15 cellular contexts compared by ENCODE assay signal in genomic region chr2:201203916-201204654, GRCh38. TPM values are rescaled to one million over a fixed set of nuclear protein-coding genes. Genes with fewer than 3 reads are reported as not detected.
DNase-seq lines count a peak whose midpoint lies in the region; ATAC-seq and TF ChIP-seq lines count a peak whose summit lies in the region.
"Had no signal": no experiment of that assay in that cellular context is flagged by ENCODE, and none has a peak within 500 bp of the region (broad histone marks: within the 10 kb centered on the region; RNA-seq: fewer than 3 reads in every experiment).

No MANE protein-coding gene starts in this region.

- TF ChIP-seq POLR2A in vagina (IDR thresholded peaks at IDR 0.05) = no peak

- H3K9me3 ChIP-seq in GM23248 (ENCODE audit: low read depth) (no peaks in the 10 kb centered on the region), vagina (no peaks in the 10 kb centered on the region)
- H3K9me3 ChIP-seq: testis had no signal

- no peaks in the 10 kb centered on the region for H3K9me3 Mint-ChIP-seq in activated naive CD4-positive, alpha-beta T cell treated with anti-CD3 and anti-CD28 coated beads, Interleukin-2, amount 10 ng/mL, durations not matched to agents 7 days and 5 days
- H3K9me3 Mint-ChIP-seq: activated naive CD8-positive, alpha-beta T cell treated with anti-CD3 and anti-CD28 coated beads for 36 hours had no signal

- peaks cover 59% of the 10 kb centered on the region for H3K36me3 Mint-ChIP-seq in activated naive CD4-positive, alpha-beta T cell treated with anti-CD3 and anti-CD28 coated beads, Interleukin-2, amount 10 ng/mL, durations not matched to agents 7 days and 5 days

- no peak for TF ChIP-seq CTCF in vagina (IDR thresholded peaks at IDR 0.05)

- intact Hi-C loops in vagina (cut with DNase I) = no loop called here

- CTCF ChIA-PET in activated naive CD4-positive, alpha-beta T cell treated with anti-CD3 and anti-CD28 coated beads, Interleukin-2, amount 10 ng/mL, durations not matched to agents 7 days and 5 days (lab: Charles Lee) = no interaction called here

- no peak overlapping the region for H2AFZ ChIP-seq in GM23248

- H3K27me3 Mint-ChIP-seq in activated naive CD4-positive, alpha-beta T cell treated with anti-CD3 and anti-CD28 coated beads, Interleukin-2, amount 10 ng/mL, durations not matched to agents 7 days and 5 days = no peaks in the 10 kb centered on the region
- H3K27me3 Mint-ChIP-seq: activated naive CD8-positive, alpha-beta T cell treated with anti-CD3 and anti-CD28 coated beads for 36 hours had no signal

- no peak overlapping the region for H3K9ac ChIP-seq in GM23248

- H3K79me2 ChIP-seq in GM23248 (ENCODE audit: insufficient read depth) = no peaks in the 10 kb centered on the region

- H3K27ac Mint-ChIP-seq in activated naive CD4-positive, alpha-beta T cell treated with anti-CD3 and anti-CD28 coated beads, Interleukin-2, amount 10 ng/mL, durations not matched to agents 7 days and 5 days = no peak overlapping the region
- H3K27ac Mint-ChIP-seq: activated naive CD8-positive, alpha-beta T cell treated with anti-CD3 and anti-CD28 coated beads for 36 hours had no signal

- H3K27me3 ChIP-seq in GM23248 (replicated peaks; ENCODE audit: insufficient read depth) (no peaks in the 10 kb centered on the region), vagina (no peaks in the 10 kb centered on the region)
- H3K27me3 ChIP-seq: testis had no signal

- peaks cover 24% of the 10 kb centered on the region for H3F3A ChIP-seq in GM23248 (ENCODE audit: insufficient read depth)

- H4K20me1 ChIP-seq in GM23248 (ENCODE audit: insufficient read depth) = no peaks in the 10 kb centered on the region

- H3K4me2 ChIP-seq in GM23248 (ENCODE audit: unreplicated experiment) = peak overlapping the region; percentile 30

- WGBS in GM23248 (ENCODE audit: low coverage in 1 of 2, low lambda C conversion rate in 2 of 2, missing lambda C conversion rate in 2 of 2), 2 experiments = 24 to 32% methylated on average over 6 of the region's 6 CpGs

- peak overlapping the region; percentile 28 for H3K27ac ChIP-seq in GM23248
- H3K27ac ChIP-seq in vagina = no peak overlapping the region
- H3K27ac ChIP-seq: testis had no signal

- no peaks in the 10 kb centered on the region for H3K9me2 ChIP-seq in GM23248 (ENCODE audit: insufficient read depth)

- in situ Hi-C loops in GM23248 (cut with MboI) = no loop called here

- peak; percentile 90 for DNase-seq in GM23248
- DNase-seq in amniotic stem cell (lab: John Stamatoyannopoulos, UW) = peak; percentile 15
- peak; percentile 33 for DNase-seq in iPS-NIHi11 (ENCODE audit: low spot score)
- peak; percentile 39 for DNase-seq in skeletal muscle cell (ENCODE audit: low read depth)
- DNase-seq in NOMO-1 (lab: John Stamatoyannopoulos, UW; ENCODE audit: unreplicated experiment in 2 of 2) = no peak
- no peak for DNase-seq in activated naive CD4-positive, alpha-beta T cell treated with anti-CD3 and anti-CD28 coated beads, Interleukin-2, amount 10 ng/mL, durations not matched to agents 7 days and 5 days
- no peak for DNase-seq in vagina (ENCODE audit: extremely low spot score in 2 of 2)
- DNase-seq: activated naive CD8-positive, alpha-beta T cell treated with anti-CD3 and anti-CD28 coated beads for 36 hours; cortex of kidney; DMS53; hippocampal formation; PC-3; testis had no signal

- no peak overlapping the region for H3K4me3 ChIP-seq in GM23248
- no peak overlapping the region for H3K4me3 ChIP-seq in skeletal muscle cell (ENCODE audit: low read depth, low read length)
- H3K4me3 ChIP-seq in vagina = no peak overlapping the region
- H3K4me3 ChIP-seq: skin epidermis, testis had no signal

- no peak overlapping the region for H3K4me3 Mint-ChIP-seq in activated naive CD4-positive, alpha-beta T cell treated with anti-CD3 and anti-CD28 coated beads, Interleukin-2, amount 10 ng/mL, durations not matched to agents 7 days and 5 days
- H3K4me3 Mint-ChIP-seq: activated naive CD8-positive, alpha-beta T cell treated with anti-CD3 and anti-CD28 coated beads for 36 hours had no signal

- no peaks in the 10 kb centered on the region for H3K36me3 ChIP-seq in GM23248 (ENCODE audit: low read depth)
- H3K36me3 ChIP-seq in vagina = no peaks in the 10 kb centered on the region

- peaks cover 27% of the 10 kb centered on the region for H3K4me1 ChIP-seq in GM23248 (ENCODE audit: insufficient read depth)
- peaks cover 11% of the 10 kb centered on the region for H3K4me1 ChIP-seq in vagina
- H3K4me1 ChIP-seq: testis had no signal

- H3K4me1 Mint-ChIP-seq in activated naive CD4-positive, alpha-beta T cell treated with anti-CD3 and anti-CD28 coated beads, Interleukin-2, amount 10 ng/mL, durations not matched to agents 7 days and 5 days = peaks cover 36% of the 10 kb centered on the region

- no peak for ATAC-seq in GM21723 (IDR thresholded peaks at IDR 0.05; ENCODE audit: unreplicated experiment)
- ATAC-seq: PC-3 had no signal

RNA-seq across cellular contexts. Expression of gene CASP10, which starts 21.1 kb away (rescaled TPM):
- 5.1 and 5.2 TPM in 2 replicates for total RNA-seq in GM23248 (2014; rRNA removed; shearing (Covaris generic))
- 2.8 and 2.9 TPM in 2 replicates for polyA plus RNA-seq in GM23248 (2016; fragmentation: Nextera tagmentation; extraction: Ambion mirVana)
- 8.3 TPM for total RNA-seq in vagina

RNA-seq across cellular contexts. Expression of gene CASP8, which starts 56.3 kb away (rescaled TPM):
- 13.9 and 20.8 TPM in 2 replicates for total RNA-seq in GM23248 (2014; rRNA removed; shearing (Covaris generic))
- 11.7 and 12.2 TPM in 2 replicates for polyA plus RNA-seq in GM23248 (2016; fragmentation: Nextera tagmentation; extraction: Ambion mirVana)
- total RNA-seq in vagina = 29.2 TPM

Comparison
In these comparisons a context has a peak if more than half of its experiments do, and no peak if none do; other contexts are left out.
1. DNase-seq: peak in GM23248 (single experiment), amniotic stem cell (single experiment), iPS-NIHi11 (single experiment) and skeletal muscle cell (single experiment); none in NOMO-1 (0 of 2), activated naive CD4-positive, alpha-beta T cell treated with anti-CD3 and anti-CD28 coated beads, Interleukin-2, amount 10 ng/mL, durations not matched to agents 7 days and 5 days (single experiment) and vagina (0 of 2).